Comparison of ENCODE assay signal across 1 cellular context in the genomic region with DNA sequence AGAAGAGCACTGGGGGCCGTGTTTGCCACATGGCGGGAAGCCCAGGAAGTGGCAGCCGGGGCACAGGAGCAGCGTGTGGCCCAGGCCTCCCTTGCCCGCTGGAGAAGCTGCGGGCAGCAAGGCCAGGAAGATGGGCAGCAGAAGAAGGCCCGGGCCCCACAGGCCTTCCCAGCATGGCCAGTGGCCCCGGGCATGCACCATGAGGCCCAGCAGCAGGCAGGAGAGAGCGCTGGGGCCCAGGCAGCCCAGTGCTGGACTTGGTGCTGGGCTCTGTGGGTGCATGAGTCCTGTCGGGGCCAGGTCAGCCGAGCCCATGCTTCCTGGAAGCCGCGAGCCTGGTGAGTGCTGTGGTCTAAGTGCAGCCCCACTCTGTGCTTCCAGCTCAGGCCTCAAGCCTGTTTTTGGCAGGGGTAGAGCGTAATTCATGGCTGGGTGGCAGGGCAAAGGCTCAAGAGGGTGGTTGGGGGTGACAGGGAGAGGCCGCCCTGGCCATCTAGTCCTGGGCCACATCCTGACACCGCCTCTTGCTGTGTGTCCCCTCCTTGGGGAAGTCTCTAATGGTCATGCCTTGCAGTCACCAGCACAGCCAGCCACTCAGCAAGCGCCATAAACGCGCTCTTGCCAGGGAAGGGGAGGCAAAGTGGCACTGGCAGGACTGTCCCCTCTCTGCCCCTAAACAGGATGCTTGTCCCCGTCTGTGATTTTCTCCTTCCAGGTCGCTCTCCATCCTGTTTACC.
TF ChIP-seq lines count a peak whose summit lies in the region.

No MANE protein-coding gene starts in this region.

TF ChIP-seq in K562, 482 proteins besides CTCF, POLR2A, EP300 and RAD21:
- TF ChIP-seq FOXK1 (CRISPR knock-in tag; IDR thresholded peaks at IDR 0.05; ENCODE audit: borderline replicate concordance) (0 out of 2 replicates have a peak, but pooled peaks have one; percentile 29), GABPA (tag; conservative IDR thresholded peaks at IDR 0.05; ENCODE audit: low read depth) (no peak), RBBP5 (IDR thresholded peaks at IDR 0.05; ENCODE audit: borderline replicate concordance, insufficient read depth, low read length, poor library complexity, severe bottlenecking) (no peak), NBN (IDR thresholded peaks at IDR 0.05; ENCODE audit: low read depth) (no peak), POLR3G (IDR thresholded peaks at IDR 0.05; ENCODE audit: extremely low read depth, insufficient read length, insufficient replicate concordance) (no peak), GTF2A2 (tag; IDR thresholded peaks at IDR 0.05) (no peak), MCM7 (IDR thresholded peaks at IDR 0.05) (no peak), NCOA6 (IDR thresholded peaks at IDR 0.05) (no peak), BCOR (IDR thresholded peaks at IDR 0.05) (no peak), ZNF274 (IDR thresholded peaks at IDR 0.05; ENCODE audit: borderline replicate concordance, low read depth, low read length) (no peak), PTRF (tag; IDR thresholded peaks at IDR 0.05) (no peak), FIP1L1 (IDR thresholded peaks at IDR 0.05; ENCODE audit: low read depth, low read length, poor library complexity, severe bottlenecking) (peak; percentile 60), RBM22 (IDR thresholded peaks at IDR 0.05; ENCODE audit: low read depth, low read length, poor library complexity, severe bottlenecking) (peak; percentile 96), SREBF2 (CRISPR knock-in tag; IDR thresholded peaks at IDR 0.05) (no peak), PTBP1 (IDR thresholded peaks at IDR 0.05; ENCODE audit: low read depth, low read length) (peak; percentile 19; the same call in 1 of the 2 replicates), POLR2G (IDR thresholded peaks at IDR 0.05; ENCODE audit: low read depth, low read length) (peak; percentile 78), TEAD4 (IDR thresholded peaks at IDR 0.05; ENCODE audit: low read length) (no peak), TEAD4 (CRISPR knock-in tag; IDR thresholded peaks at IDR 0.05; ENCODE audit: borderline replicate concordance) (0 out of 2 replicates have a peak, but pooled peaks have one; percentile 14), POLR2AphosphoS2 (IDR thresholded peaks at IDR 0.05; ENCODE audit: low read length) (no peak), MTA3 (IDR thresholded peaks at IDR 0.05; ENCODE audit: borderline replicate concordance) (no peak), ADNP (tag; IDR thresholded peaks at IDR 0.05) (no peak), BRCA1 (IDR thresholded peaks at IDR 0.05) (no peak), BRCA1 (CRISPR knock-in tag; IDR thresholded peaks at IDR 0.05) (no peak), HNRNPLL (IDR thresholded peaks at IDR 0.05; ENCODE audit: low read depth, low read length, poor library complexity, severe bottlenecking) (no peak), ZNF239 (CRISPR knock-in tag; IDR thresholded peaks at IDR 0.05) (no peak), ESRRB (CRISPR knock-in tag; IDR thresholded peaks at IDR 0.05; ENCODE audit: borderline replicate concordance) (no peak), SLC30A9 (CRISPR knock-in tag; IDR thresholded peaks at IDR 0.05) (no peak), SMAD1 (IDR thresholded peaks at IDR 0.05; ENCODE audit: low read depth, low read length, partially characterized antibody) (no peak), LEF1 (IDR thresholded peaks at IDR 0.05) (no peak), ZNF75A (CRISPR knock-in tag; IDR thresholded peaks at IDR 0.05) (no peak), RNF2 (IDR thresholded peaks at IDR 0.05) (no peak)
- TF ChIP-seq, protein P1, sequence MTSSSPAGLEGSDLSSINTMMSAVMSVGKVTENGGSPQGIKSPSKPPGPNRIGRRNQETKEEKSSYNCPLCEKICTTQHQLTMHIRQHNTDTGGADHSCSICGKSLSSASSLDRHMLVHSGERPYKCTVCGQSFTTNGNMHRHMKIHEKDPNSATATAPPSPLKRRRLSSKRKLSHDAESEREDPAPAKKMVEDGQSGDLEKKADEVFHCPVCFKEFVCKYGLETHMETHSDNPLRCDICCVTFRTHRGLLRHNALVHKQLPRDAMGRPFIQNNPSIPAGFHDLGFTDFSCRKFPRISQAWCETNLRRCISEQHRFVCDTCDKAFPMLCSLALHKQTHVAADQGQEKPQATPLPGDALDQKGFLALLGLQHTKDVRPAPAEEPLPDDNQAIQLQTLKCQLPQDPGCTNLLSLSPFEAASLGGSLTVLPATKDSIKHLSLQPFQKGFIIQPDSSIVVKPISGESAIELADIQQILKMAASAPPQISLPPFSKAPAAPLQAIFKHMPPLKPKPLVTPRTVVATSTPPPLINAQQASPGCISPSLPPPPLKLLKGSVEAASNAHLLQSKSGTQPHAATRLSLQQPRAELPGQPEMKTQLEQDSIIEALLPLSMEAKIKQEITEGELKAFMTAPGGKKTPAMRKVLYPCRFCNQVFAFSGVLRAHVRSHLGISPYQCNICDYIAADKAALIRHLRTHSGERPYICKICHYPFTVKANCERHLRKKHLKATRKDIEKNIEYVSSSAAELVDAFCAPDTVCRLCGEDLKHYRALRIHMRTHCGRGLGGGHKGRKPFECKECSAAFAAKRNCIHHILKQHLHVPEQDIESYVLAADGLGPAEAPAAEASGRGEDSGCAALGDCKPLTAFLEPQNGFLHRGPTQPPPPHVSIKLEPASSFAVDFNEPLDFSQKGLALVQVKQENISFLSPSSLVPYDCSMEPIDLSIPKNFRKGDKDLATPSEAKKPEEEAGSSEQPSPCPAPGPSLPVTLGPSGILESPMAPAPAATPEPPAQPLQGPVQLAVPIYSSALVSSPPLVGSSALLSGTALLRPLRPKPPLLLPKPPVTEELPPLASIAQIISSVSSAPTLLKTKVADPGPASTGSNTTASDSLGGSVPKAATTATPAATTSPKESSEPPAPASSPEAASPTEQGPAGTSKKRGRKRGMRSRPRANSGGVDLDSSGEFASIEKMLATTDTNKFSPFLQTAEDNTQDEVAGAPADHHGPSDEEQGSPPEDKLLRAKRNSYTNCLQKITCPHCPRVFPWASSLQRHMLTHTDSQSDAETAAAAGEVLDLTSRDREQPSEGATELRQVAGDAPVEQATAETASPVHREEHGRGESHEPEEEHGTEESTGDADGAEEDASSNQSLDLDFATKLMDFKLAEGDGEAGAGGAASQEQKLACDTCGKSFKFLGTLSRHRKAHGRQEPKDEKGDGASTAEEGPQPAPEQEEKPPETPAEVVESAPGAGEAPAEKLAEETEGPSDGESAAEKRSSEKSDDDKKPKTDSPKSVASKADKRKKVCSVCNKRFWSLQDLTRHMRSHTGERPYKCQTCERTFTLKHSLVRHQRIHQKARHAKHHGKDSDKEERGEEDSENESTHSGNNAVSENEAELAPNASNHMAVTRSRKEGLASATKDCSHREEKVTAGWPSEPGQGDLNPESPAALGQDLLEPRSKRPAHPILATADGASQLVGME (CRISPR knock-in tag; IDR thresholded peaks at IDR 0.05): no peak
- TF ChIP-seq, protein P2, sequence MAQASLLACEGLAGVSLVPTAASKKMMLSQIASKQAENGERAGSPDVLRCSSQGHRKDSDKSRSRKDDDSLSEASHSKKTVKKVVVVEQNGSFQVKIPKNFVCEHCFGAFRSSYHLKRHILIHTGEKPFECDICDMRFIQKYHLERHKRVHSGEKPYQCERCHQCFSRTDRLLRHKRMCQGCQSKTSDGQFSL (CRISPR knock-in tag; IDR thresholded peaks at IDR 0.05): no peak
- TF ChIP-seq, protein P2 (tag; IDR thresholded peaks at IDR 0.05): no peak
- TF ChIP-seq, protein P3, sequence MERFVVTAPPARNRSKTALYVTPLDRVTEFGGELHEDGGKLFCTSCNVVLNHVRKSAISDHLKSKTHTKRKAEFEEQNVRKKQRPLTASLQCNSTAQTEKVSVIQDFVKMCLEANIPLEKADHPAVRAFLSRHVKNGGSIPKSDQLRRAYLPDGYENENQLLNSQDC (CRISPR knock-in tag; IDR thresholded peaks at IDR 0.05): no peak
- TF ChIP-seq, protein P4, sequence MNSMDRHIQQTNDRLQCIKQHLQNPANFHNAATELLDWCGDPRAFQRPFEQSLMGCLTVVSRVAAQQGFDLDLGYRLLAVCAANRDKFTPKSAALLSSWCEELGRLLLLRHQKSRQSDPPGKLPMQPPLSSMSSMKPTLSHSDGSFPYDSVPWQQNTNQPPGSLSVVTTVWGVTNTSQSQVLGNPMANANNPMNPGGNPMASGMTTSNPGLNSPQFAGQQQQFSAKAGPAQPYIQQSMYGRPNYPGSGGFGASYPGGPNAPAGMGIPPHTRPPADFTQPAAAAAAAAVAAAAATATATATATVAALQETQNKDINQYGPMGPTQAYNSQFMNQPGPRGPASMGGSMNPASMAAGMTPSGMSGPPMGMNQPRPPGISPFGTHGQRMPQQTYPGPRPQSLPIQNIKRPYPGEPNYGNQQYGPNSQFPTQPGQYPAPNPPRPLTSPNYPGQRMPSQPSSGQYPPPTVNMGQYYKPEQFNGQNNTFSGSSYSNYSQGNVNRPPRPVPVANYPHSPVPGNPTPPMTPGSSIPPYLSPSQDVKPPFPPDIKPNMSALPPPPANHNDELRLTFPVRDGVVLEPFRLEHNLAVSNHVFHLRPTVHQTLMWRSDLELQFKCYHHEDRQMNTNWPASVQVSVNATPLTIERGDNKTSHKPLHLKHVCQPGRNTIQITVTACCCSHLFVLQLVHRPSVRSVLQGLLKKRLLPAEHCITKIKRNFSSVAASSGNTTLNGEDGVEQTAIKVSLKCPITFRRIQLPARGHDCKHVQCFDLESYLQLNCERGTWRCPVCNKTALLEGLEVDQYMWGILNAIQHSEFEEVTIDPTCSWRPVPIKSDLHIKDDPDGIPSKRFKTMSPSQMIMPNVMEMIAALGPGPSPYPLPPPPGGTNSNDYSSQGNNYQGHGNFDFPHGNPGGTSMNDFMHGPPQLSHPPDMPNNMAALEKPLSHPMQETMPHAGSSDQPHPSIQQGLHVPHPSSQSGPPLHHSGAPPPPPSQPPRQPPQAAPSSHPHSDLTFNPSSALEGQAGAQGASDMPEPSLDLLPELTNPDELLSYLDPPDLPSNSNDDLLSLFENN (IDR thresholded peaks at IDR 0.05; ENCODE audit: low read depth in 2 of 2, low read length in 2 of 2): no peak
- TF ChIP-seq, protein P5, sequence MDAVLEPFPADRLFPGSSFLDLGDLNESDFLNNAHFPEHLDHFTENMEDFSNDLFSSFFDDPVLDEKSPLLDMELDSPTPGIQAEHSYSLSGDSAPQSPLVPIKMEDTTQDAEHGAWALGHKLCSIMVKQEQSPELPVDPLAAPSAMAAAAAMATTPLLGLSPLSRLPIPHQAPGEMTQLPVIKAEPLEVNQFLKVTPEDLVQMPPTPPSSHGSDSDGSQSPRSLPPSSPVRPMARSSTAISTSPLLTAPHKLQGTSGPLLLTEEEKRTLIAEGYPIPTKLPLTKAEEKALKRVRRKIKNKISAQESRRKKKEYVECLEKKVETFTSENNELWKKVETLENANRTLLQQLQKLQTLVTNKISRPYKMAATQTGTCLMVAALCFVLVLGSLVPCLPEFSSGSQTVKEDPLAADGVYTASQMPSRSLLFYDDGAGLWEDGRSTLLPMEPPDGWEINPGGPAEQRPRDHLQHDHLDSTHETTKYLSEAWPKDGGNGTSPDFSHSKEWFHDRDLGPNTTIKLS (IDR thresholded peaks at IDR 0.05; ENCODE audit: borderline replicate concordance, low read depth): no peak
- TF ChIP-seq, protein P6, sequence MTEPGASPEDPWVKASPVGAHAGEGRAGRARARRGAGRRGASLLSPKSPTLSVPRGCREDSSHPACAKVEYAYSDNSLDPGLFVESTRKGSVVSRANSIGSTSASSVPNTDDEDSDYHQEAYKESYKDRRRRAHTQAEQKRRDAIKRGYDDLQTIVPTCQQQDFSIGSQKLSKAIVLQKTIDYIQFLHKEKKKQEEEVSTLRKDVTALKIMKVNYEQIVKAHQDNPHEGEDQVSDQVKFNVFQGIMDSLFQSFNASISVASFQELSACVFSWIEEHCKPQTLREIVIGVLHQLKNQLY (CRISPR knock-in tag; conservative IDR thresholded peaks at IDR 0.05): no peak
- TF ChIP-seq, protein P7, sequence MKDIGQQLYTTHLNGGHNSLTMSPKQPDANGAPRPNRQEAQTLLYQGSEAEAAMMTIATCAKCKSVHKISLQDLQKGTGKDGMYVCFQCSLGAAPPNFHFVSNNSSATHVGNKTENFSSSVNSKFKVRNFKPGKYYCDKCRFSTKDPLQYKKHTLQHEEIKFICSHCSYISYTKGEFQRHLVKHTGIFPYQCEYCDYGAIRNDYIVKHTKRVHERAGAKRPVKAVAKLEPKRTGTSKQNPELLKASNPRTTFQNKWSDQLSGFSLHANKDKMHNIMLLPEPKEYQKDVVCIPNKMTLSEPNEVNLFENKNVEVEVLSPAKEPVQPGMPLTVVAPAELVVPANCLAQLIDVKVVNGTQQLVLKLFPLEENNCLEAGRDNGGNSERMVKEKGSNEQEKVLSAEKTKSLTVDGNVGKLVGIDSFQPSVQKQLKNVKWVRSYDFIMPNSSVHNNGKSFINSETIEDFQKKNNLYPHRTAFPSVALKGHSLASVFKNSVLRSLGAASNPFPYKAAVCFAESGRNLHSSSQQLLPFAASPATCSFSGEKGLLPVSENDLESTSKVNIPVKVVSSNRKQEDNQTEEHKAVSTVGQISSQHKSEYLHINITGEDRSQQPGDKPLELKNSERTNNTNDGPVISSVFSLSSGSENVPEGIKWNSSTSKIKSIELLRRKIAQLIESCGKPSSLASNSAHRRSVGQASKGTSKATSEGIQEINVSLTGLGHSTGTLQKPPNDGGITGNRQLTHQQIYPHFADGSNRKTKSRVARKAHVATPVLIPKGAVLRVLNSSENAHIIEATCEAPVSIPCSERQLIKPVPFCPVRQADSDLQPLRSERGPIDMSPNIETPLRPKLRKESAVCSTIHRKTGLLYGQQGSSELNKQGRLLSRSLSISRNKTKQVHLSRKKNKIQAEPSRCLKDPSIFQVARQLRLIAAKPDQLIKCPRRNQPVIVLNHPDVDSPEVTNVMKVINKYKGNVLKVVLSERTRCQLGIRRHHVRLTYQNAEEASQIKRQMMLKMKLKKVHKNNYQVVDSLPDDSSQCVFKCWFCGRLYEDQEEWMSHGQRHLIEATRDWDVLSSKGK (CRISPR knock-in tag; IDR thresholded peaks at IDR 0.05): no peak
- TF ChIP-seq, protein P8, sequence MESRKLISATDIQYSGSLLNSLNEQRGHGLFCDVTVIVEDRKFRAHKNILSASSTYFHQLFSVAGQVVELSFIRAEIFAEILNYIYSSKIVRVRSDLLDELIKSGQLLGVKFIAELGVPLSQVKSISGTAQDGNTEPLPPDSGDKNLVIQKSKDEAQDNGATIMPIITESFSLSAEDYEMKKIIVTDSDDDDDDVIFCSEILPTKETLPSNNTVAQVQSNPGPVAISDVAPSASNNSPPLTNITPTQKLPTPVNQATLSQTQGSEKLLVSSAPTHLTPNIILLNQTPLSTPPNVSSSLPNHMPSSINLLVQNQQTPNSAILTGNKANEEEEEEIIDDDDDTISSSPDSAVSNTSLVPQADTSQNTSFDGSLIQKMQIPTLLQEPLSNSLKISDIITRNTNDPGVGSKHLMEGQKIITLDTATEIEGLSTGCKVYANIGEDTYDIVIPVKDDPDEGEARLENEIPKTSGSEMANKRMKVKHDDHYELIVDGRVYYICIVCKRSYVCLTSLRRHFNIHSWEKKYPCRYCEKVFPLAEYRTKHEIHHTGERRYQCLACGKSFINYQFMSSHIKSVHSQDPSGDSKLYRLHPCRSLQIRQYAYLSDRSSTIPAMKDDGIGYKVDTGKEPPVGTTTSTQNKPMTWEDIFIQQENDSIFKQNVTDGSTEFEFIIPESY (CRISPR knock-in tag; IDR thresholded peaks at IDR 0.05): 0 out of 2 replicates have a peak, but pooled peaks have one; percentile 36
